In genomic region chr10:78543026-78543748, GRCh38 we compare ENCODE assay signal across 14 cellular contexts.
A peak's percentile ranks its signal among the peaks of the same experiment; 100 is the strongest.
DNase-seq lines count a peak whose midpoint lies in the region; ATAC-seq, FAIRE-seq and TF ChIP-seq lines count a peak whose summit lies in the region.
"Had no signal": no experiment of that assay in that cellular context is flagged by ENCODE, and none has a peak within 500 bp of the region (broad histone marks: within the 10 kb centered on the region; RNA-seq: fewer than 3 reads in every experiment).

No MANE protein-coding gene starts in this region.

- H3K36me3 ChIP-seq in adrenal gland (replicated peaks in 1 of 2) (no peaks in the 10 kb centered on the region), muscle layer of duodenum (ENCODE audit: control insufficient read depth in 1 of 2, insufficient read depth in 2 of 2, low read length in 2 of 2) (no peaks in the 10 kb centered on the region), subcutaneous abdominal adipose tissue (ENCODE audit: control insufficient read depth in 5 of 5, insufficient read depth in 5 of 5, low read length in 5 of 5) (no peaks in the 10 kb centered on the region)

- H3K9ac ChIP-seq in subcutaneous abdominal adipose tissue (ENCODE audit: low read length in 5 of 5), result peak overlapping the region in 4 of 5 donors; percentile 9 to 94 (median 25)

- no peak for TF ChIP-seq CTCF in adrenal gland (IDR thresholded peaks at IDR 0.05)
- no peak for TF ChIP-seq CTCF in fibroblast of villous mesenchyme (IDR thresholded peaks at IDR 0.05; ENCODE audit: insufficient read depth, low read depth, low read length)

- H3K4me1 ChIP-seq in adrenal gland (replicated peaks in 1 of 2) (peaks cover 0 to 27% of the 10 kb centered on the region in 2 donors), muscle layer of duodenum (ENCODE audit: control insufficient read depth in 1 of 2, insufficient read depth in 2 of 2, low read length in 2 of 2) (peaks cover 8 to 21% of the 10 kb centered on the region in 2 donors), subcutaneous abdominal adipose tissue (ENCODE audit: control insufficient read depth in 5 of 5, insufficient read depth in 5 of 5, low read length in 5 of 5) (peaks cover 13 to 52% (median 42%) of the 10 kb centered on the region in 5 donors)

- no peak for FAIRE-seq in RCC 7860 (lab: Jason Lieb, UNC)
- FAIRE-seq: bronchial epithelial cell had no signal

- H3K9me3 ChIP-seq in adrenal gland (replicated peaks in 1 of 3) (no peaks in the 10 kb centered on the region), muscle layer of duodenum (ENCODE audit: control insufficient read depth in 1 of 2, low read length in 2 of 2) (no peaks in the 10 kb centered on the region), subcutaneous abdominal adipose tissue (ENCODE audit: control insufficient read depth in 5 of 5, low read length in 5 of 5) (no peaks in the 10 kb centered on the region)

- intact Hi-C loops in adrenal gland (cut with DNase I), result no loop called here

- peak overlapping the region in 3 of 5 donors; percentile 6 to 89 (median 59) for H3K27ac ChIP-seq in adrenal gland
- H3K27ac ChIP-seq in muscle layer of duodenum (ENCODE audit: low read length), result peak overlapping the region; percentile 64
- H3K27ac ChIP-seq in subcutaneous abdominal adipose tissue (ENCODE audit: low read depth, low read length), result peak overlapping the region; percentile 85

- no peak for DNase-seq in adrenal gland
- peak; percentile 4 for DNase-seq in fibroblast of villous mesenchyme (ENCODE audit: low read depth)
- DNase-seq in NCI-H128 (lab: John Stamatoyannopoulos, UW; ENCODE audit: unreplicated experiment), result no peak
- DNase-seq in RCC 7860 (ENCODE audit: low spot score), result no peak
- no peak for DNase-seq in amniotic stem cell (lab: John Stamatoyannopoulos, UW)
- DNase-seq: activated gamma-delta T cell; glutamatergic neuron; naive thymus-derived CD4-positive, alpha-beta T cell; NCI-H345; stimulated activated naive CD8-positive, alpha-beta T cell treated with anti-CD3 and anti-CD28 coated beads, Interleukin-15, Interleukin-2, amounts not matched to agents 100 U/mL and 50 U/mL, for 24 hours had no signal

- WGBS in adrenal gland, 4 donors, result 70 to 87% (median 79%) methylated on average over 6 to 9 of the region's 9 CpGs

- H3K27me3 ChIP-seq in adrenal gland (no peaks in the 10 kb centered on the region), muscle layer of duodenum (ENCODE audit: low read depth, low read length) (no peaks in the 10 kb centered on the region), subcutaneous abdominal adipose tissue (ENCODE audit: control insufficient read depth in 5 of 5, insufficient read depth in 4 of 5, low read length in 5 of 5) (peaks cover 0 to 3% (median 0%) of the 10 kb centered on the region in 5 donors)

- ATAC-seq in HG03521 (IDR thresholded peaks at IDR 0.05; ENCODE audit: unreplicated experiment), result no peak
- ATAC-seq: naive thymus-derived CD4-positive, alpha-beta T cell; stimulated activated naive CD8-positive, alpha-beta T cell treated with anti-CD3 and anti-CD28 coated beads, Interleukin-15, Interleukin-2, amounts not matched to agents 100 U/mL and 50 U/mL, for 24 hours had no signal

- no peak overlapping the region for H3K4me3 ChIP-seq in adrenal gland
- H3K4me3 ChIP-seq in fibroblast of villous mesenchyme (ENCODE audit: low read depth, low read length), result no peak overlapping the region
- H3K4me3 ChIP-seq in muscle layer of duodenum (ENCODE audit: low read depth in 1 of 2, low read length in 2 of 2), result no peak overlapping the region
- H3K4me3 ChIP-seq in subcutaneous abdominal adipose tissue (ENCODE audit: low read depth in 1 of 5, low read length in 5 of 5), result no peak overlapping the region

- no peak for TF ChIP-seq POLR2A in adrenal gland (IDR thresholded peaks at IDR 0.05)
